In genomic region chr16:12320298-12320706, GRCh38 we compare ENCODE assay signal across 16 cellular contexts.
DNase-seq lines count a peak whose midpoint lies in the region; ATAC-seq and TF ChIP-seq lines count a peak whose summit lies in the region.
"Had no signal": no experiment of that assay in that cellular context is flagged by ENCODE, and none has a peak within 500 bp of the region (broad histone marks: within the 10 kb centered on the region; RNA-seq: fewer than 3 reads in every experiment).

No MANE protein-coding gene starts in this region.

- DNase-seq in AG10803 (ENCODE audit: low read depth) (peak; percentile 31), EH (ENCODE audit: low read depth) (peak; percentile 87), adipocyte (ENCODE audit: low read depth) (peak; percentile 11), kidney tubule cell (ENCODE audit: low spot score) (peak; percentile 98), DMS79 treated with DMSO at 0.1 percent for 48 hours (lab: John Stamatoyannopoulos, UW) (no peak), endothelial cell (ENCODE audit: low spot score) (no peak), AG20443 (ENCODE audit: low spot score) (no peak)
- DNase-seq: activated CD4-positive, alpha-beta T cell treated with anti-CD3 and anti-CD28 coated beads for 4 hours; Kasumi-1; NCI-H2107; PC-9; T-helper 1 cell; trophoblast cell had no signal

- peaks cover 6% of the 10 kb centered on the region for H3K27me3 Mint-ChIP-seq in endothelial cell (ENCODE audit: unreplicated experiment)
- H3K27me3 Mint-ChIP-seq: central memory CD8-positive, alpha-beta T cell had no signal

- H3K4me3 Mint-ChIP-seq in endothelial cell (ENCODE audit: unreplicated experiment) = no peak overlapping the region
- H3K4me3 Mint-ChIP-seq: central memory CD8-positive, alpha-beta T cell had no signal

- no peak for ATAC-seq in GM19328 (IDR thresholded peaks at IDR 0.05; ENCODE audit: unreplicated experiment)

- H3K36me3 ChIP-seq in adipocyte (ENCODE audit: control insufficient read depth, insufficient read depth, low read length, severe bottlenecking) = no peaks in the 10 kb centered on the region

- no peaks in the 10 kb centered on the region for H3K9me3 Mint-ChIP-seq in endothelial cell (ENCODE audit: unreplicated experiment)
- H3K9me3 Mint-ChIP-seq: central memory CD8-positive, alpha-beta T cell had no signal

- H3K4me3 ChIP-seq in AG10803 (ENCODE audit: low read length) = no peak overlapping the region
- no peak overlapping the region for H3K4me3 ChIP-seq in adipocyte (ENCODE audit: low read length)
- H3K4me3 ChIP-seq: PC-9, skin epidermis had no signal

- H3K9ac ChIP-seq in adipocyte (ENCODE audit: low read length) = no peak overlapping the region

- H3K4me1 Mint-ChIP-seq in endothelial cell (ENCODE audit: unreplicated experiment) = peaks cover 20% of the 10 kb centered on the region

- no peak overlapping the region for H3K27ac Mint-ChIP-seq in endothelial cell (ENCODE audit: unreplicated experiment)

- H3K36me3 Mint-ChIP-seq in endothelial cell (ENCODE audit: low read depth, unreplicated experiment) = no peaks in the 10 kb centered on the region

- H3K4me1 ChIP-seq in adipocyte (ENCODE audit: control insufficient read depth, insufficient read depth, low read length) = peaks cover 10% of the 10 kb centered on the region

- H3K27me3 ChIP-seq in adipocyte (replicated peaks; ENCODE audit: control insufficient read depth, insufficient read depth, low read length) = no peaks in the 10 kb centered on the region

- H3K9me3 ChIP-seq in adipocyte (ENCODE audit: control insufficient read depth, low read length) = no peaks in the 10 kb centered on the region

- TF ChIP-seq CTCF in AG10803 (conservative IDR thresholded peaks at IDR 0.05; ENCODE audit: low read length) (no peak), endothelial cell (IDR thresholded peaks at IDR 0.05; ENCODE audit: unreplicated experiment) (no peak)

Comparison
In these comparisons a context has a peak if more than half of its experiments do, and no peak if none do; other contexts are left out.
1. DNase-seq: peak in AG10803 (single experiment), EH (single experiment), adipocyte (single experiment) and kidney tubule cell (single experiment); none in DMS79 treated with DMSO at 0.1 percent for 48 hours (single experiment), endothelial cell (single experiment) and AG20443 (single experiment).